In the genomic region with DNA sequence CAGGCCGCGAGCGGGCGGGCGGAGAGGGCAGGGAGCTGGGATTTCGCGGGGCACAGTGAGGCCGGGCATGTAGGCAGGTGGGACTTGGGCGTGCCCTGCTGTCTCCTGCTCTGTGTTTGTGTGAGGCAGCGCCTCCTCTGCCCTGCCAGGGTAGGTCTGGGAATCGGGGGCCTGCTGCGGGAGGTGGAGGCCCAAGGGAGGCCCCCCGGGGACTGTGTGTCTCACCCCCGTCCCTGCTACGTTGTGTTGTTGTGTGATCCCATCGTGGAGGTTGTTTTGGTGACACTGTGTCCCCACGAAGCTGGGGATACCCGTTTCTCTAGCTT, we compare ENCODE assay signal across 14 cellular contexts. TPM values are rescaled to one million over a fixed set of nuclear protein-coding genes. Genes with fewer than 3 reads are reported as not detected.
A peak's percentile ranks its signal among the peaks of the same experiment; 100 is the strongest.
DNase-seq lines count a peak whose midpoint lies in the region; ATAC-seq and TF ChIP-seq lines count a peak whose summit lies in the region.
"Had no signal": no experiment of that assay in that cellular context is flagged by ENCODE, and none has a peak within 500 bp of the region (broad histone marks: within the 10 kb centered on the region; RNA-seq: fewer than 3 reads in every experiment).

No MANE protein-coding gene starts in this region.

- H4K8ac ChIP-seq in H9 (replicated peaks; ENCODE audit: insufficient read length, low read depth, low read length) = no peak overlapping the region

- H3K27me3 ChIP-seq in cardiac muscle cell = peaks cover 32% of the 10 kb centered on the region
- peaks cover 27% of the 10 kb centered on the region for H3K27me3 ChIP-seq in hepatocyte
- H3K27me3 ChIP-seq in rectal smooth muscle tissue (ENCODE audit: control insufficient read depth, insufficient read depth, low read length) = peaks cover 5% of the 10 kb centered on the region
- H3K27me3 ChIP-seq in H9 (ENCODE audit: insufficient read depth, low read length) = no peaks in the 10 kb centered on the region; the same call in 1 of the 2 replicates
- no peaks in the 10 kb centered on the region for H3K27me3 ChIP-seq in CD4-positive, alpha-beta memory T cell (ENCODE audit: insufficient read depth, low read length)

- H3K4me1 Mint-ChIP-seq in H9 = peaks cover 40 to 55% of the 10 kb centered on the region in 2 experiments
- peaks cover 21 to 53% (median 37%) of the 10 kb centered on the region in 4 donors for H3K4me1 Mint-ChIP-seq in CD4-positive, alpha-beta memory T cell

- no peaks in the 10 kb centered on the region for H3K79me2 ChIP-seq in hepatocyte
- no peaks in the 10 kb centered on the region for H3K79me2 ChIP-seq in H9 (ENCODE audit: insufficient read depth, low read length)

- H2AK5ac ChIP-seq in H9 (ENCODE audit: insufficient read length, low read length) = no peak overlapping the region

- H3K36me3 ChIP-seq in cardiac muscle cell (no peaks in the 10 kb centered on the region), hepatocyte (replicated peaks; ENCODE audit: insufficient read depth, low read depth) (no peaks in the 10 kb centered on the region), rectal smooth muscle tissue (ENCODE audit: control insufficient read depth, insufficient read depth, low read length) (no peaks in the 10 kb centered on the region)
- no peaks in the 10 kb centered on the region for H3K36me3 ChIP-seq in CD4-positive, alpha-beta memory T cell (ENCODE audit: insufficient read depth, low read length)

- H2AFZ ChIP-seq in hepatocyte (no peak overlapping the region), H9 (ENCODE audit: low read length) (no peak overlapping the region)

- no peak overlapping the region for H3K14ac ChIP-seq in H9 (ENCODE audit: insufficient read depth, low read length)

- no peak overlapping the region for H3K27ac Mint-ChIP-seq in H9
- no peak overlapping the region for H3K27ac Mint-ChIP-seq in CD4-positive, alpha-beta memory T cell

- 81% methylated on average over 16 of the region's 18 CpGs for WGBS in hepatocyte (ENCODE audit: low lambda C conversion rate, missing lambda C conversion rate)
- WGBS in H9 (ENCODE audit: extremely low coverage, insufficient read length, low lambda C conversion rate) = no CpG with 5 or more reads among the region's 18 CpGs

- peaks cover 46% of the 10 kb centered on the region for H3K27me3 Mint-ChIP-seq in H9 (ENCODE audit: low read depth)
- no peaks in the 10 kb centered on the region for H3K27me3 Mint-ChIP-seq in CD4-positive, alpha-beta memory T cell

- ATAC-seq in Right ventricle myocardium inferior (no peak), HG03521 (IDR thresholded peaks at IDR 0.05; ENCODE audit: unreplicated experiment) (no peak), HG02678 (IDR thresholded peaks at IDR 0.05; ENCODE audit: unreplicated experiment) (no peak)

- no peak overlapping the region for H3T11ph ChIP-seq in H9 (ENCODE audit: low read length)

- H3K79me1 ChIP-seq in H9 (ENCODE audit: insufficient read depth, low read depth, low read length, poor library complexity, severe bottlenecking) = no peaks in the 10 kb centered on the region

- no peaks in the 10 kb centered on the region for H3K9me3 Mint-ChIP-seq in H9
- peaks cover 0 to 1% (median 0%) of the 10 kb centered on the region in 8 donors for H3K9me3 Mint-ChIP-seq in CD4-positive, alpha-beta memory T cell

- no peaks in the 10 kb centered on the region for H3K9me2 ChIP-seq in hepatocyte (replicated peaks; ENCODE audit: insufficient read depth)

- H3K4me3 Mint-ChIP-seq in H9 = no peak overlapping the region
- H3K4me3 Mint-ChIP-seq in CD4-positive, alpha-beta memory T cell = no peak overlapping the region

- H4K5ac ChIP-seq in H9 (ENCODE audit: insufficient read length, low read depth, low read length) = no peak overlapping the region

- intact Hi-C loops in Right ventricle myocardium inferior (cut with DNase I) = loop anchor here (1.0 kb wide), 1 partner anchor 15 kb away; no protein-coding TSS in a partner anchor
- intact Hi-C loops in CD4-positive, alpha-beta memory T cell (cut with micrococcal nuclease) = no loop called here

- H3K27ac ChIP-seq in cardiac muscle cell (peak overlapping the region; percentile 97), hepatocyte (peak overlapping the region; percentile 12), rectal smooth muscle tissue (ENCODE audit: low read depth, low read length) (peak overlapping the region; percentile 87), H9 (ENCODE audit: insufficient read length, low read depth, low read length) (no peak overlapping the region)
- H3K27ac ChIP-seq in CD4-positive, alpha-beta memory T cell (ENCODE audit: low read depth, low read length) = no peak overlapping the region

- H4K20me1 ChIP-seq in hepatocyte (ENCODE audit: insufficient read depth, poor library complexity, severe bottlenecking) (no peaks in the 10 kb centered on the region), H9 (ENCODE audit: control insufficient read depth, insufficient read depth, insufficient read length) (no peaks in the 10 kb centered on the region)

- CTCF ChIA-PET in CD4-positive, alpha-beta memory T cell (lab: Charles Lee; ENCODE audit: partially characterized antibody) = no interaction called here

- POLR2A ChIA-PET in CD4-positive, alpha-beta memory T cell (lab: Charles Lee; ENCODE audit: partially characterized antibody) = interaction anchor here (0.7 to 6.7 kb wide), 2 partner anchors 15 to 72 kb away, joined by 3 to 109 read pairs; a partner anchor contains a TSS

- H3K23ac ChIP-seq in H9 (ENCODE audit: insufficient read length, low read depth, low read length) = no peak overlapping the region

- H2BK12ac ChIP-seq in H9 (ENCODE audit: insufficient read length, low read depth, low read length) = no peak overlapping the region

- H3K9ac ChIP-seq in rectal smooth muscle tissue (ENCODE audit: low read length) = peak overlapping the region; percentile 32
- no peak overlapping the region for H3K9ac ChIP-seq in H9 (ENCODE audit: extremely low read depth, insufficient read length, low read length)

- no peak overlapping the region for H3K18ac ChIP-seq in H9 (ENCODE audit: insufficient read length, low read depth, low read length)

- peaks cover 0 to 3% (median 0%) of the 10 kb centered on the region in 3 experiments; a peak in 1 of 7 replicates for H3K36me3 Mint-ChIP-seq in H9 (ENCODE audit: insufficient read depth in 1 of 3, low read depth in 3 of 3)
- H3K36me3 Mint-ChIP-seq in CD4-positive, alpha-beta memory T cell = peaks cover 2 to 3% of the 10 kb centered on the region in 2 donors

- H3K56ac ChIP-seq in H9 (ENCODE audit: insufficient read length, low read depth, low read length) = no peak overlapping the region

- H2BK20ac ChIP-seq in H9 (ENCODE audit: low read depth, low read length, poor library complexity, severe bottlenecking) = no peak overlapping the region

- no peak overlapping the region for H2BK5ac ChIP-seq in H9 (ENCODE audit: insufficient read length, low read length)

- no peaks in the 10 kb centered on the region for H3K9me3 ChIP-seq in cardiac muscle cell (ENCODE audit: low read depth)
- no peaks in the 10 kb centered on the region for H3K9me3 ChIP-seq in hepatocyte (ENCODE audit: low read depth)
- no peaks in the 10 kb centered on the region for H3K9me3 ChIP-seq in H9 (ENCODE audit: control insufficient read depth, low read depth, low read length)
- H3K9me3 ChIP-seq in CD4-positive, alpha-beta memory T cell (ENCODE audit: control insufficient read depth in 1 of 2, low read length in 2 of 2) = no peaks in the 10 kb centered on the region

- H2BK120ac ChIP-seq in H9 (ENCODE audit: low read depth, low read length, poor library complexity, severe bottlenecking) = no peak overlapping the region

- H3K4ac ChIP-seq in H9 (ENCODE audit: low read depth, low read length) = no peak overlapping the region

- H3K4me1 ChIP-seq in cardiac muscle cell (ENCODE audit: low read depth) (peaks cover 44% of the 10 kb centered on the region), hepatocyte (ENCODE audit: insufficient read depth) (peaks cover 48% of the 10 kb centered on the region), rectal smooth muscle tissue (ENCODE audit: control insufficient read depth, insufficient read depth, low read length) (no peaks in the 10 kb centered on the region), H9 (ENCODE audit: insufficient read depth, low read length) (peaks cover 2% of the 10 kb centered on the region; the same call in 1 of the 2 replicates)
- H3K4me1 ChIP-seq in CD4-positive, alpha-beta memory T cell (ENCODE audit: insufficient read depth, low read length) = peaks cover 37% of the 10 kb centered on the region

- peak overlapping the region; percentile 62 for H3K4me2 ChIP-seq in hepatocyte
- H3K4me2 ChIP-seq in H9 (ENCODE audit: insufficient read depth, insufficient read length, low read length) = no peak overlapping the region

- TF ChIP-seq CTCF in cardiac muscle cell (IDR thresholded peaks at IDR 0.05; ENCODE audit: low read depth, low read length) (no peak), hepatocyte (IDR thresholded peaks at IDR 0.05; ENCODE audit: poor library complexity) (no peak), H9 (conservative IDR thresholded peaks at IDR 0.05) (no peak)

- peak overlapping the region; percentile 25 for H3K4me3 ChIP-seq in cardiac muscle cell
- no peak overlapping the region for H3K4me3 ChIP-seq in hepatocyte
- H3K4me3 ChIP-seq in rectal smooth muscle tissue (ENCODE audit: low read length) = peak overlapping the region; percentile 63
- H3K4me3 ChIP-seq in CD4-positive, alpha-beta memory T cell (ENCODE audit: low read length in 2 of 2) = no peak overlapping the region

- H4K91ac ChIP-seq in H9 (ENCODE audit: insufficient read length, low read depth, low read length) = no peak overlapping the region

- no peak overlapping the region for H2BK15ac ChIP-seq in H9 (ENCODE audit: low read depth, low read length)

- H3K23me2 ChIP-seq in H9 (ENCODE audit: insufficient read length, low read depth, low read length, poor library complexity, severe bottlenecking) = peaks cover 21% of the 10 kb centered on the region

- no peak for DNase-seq in cardiac muscle cell (ENCODE audit: low read depth in 1 of 2, low spot score in 1 of 2)
- DNase-seq in Right ventricle myocardium inferior (ENCODE audit: missing footprints) = no peak
- DNase-seq in hepatocyte (ENCODE audit: low spot score) = no peak
- DNase-seq in H9 = no peak
- DNase-seq in CD4-positive, alpha-beta memory T cell = no peak
- DNase-seq: activated T-cell treated with anti-CD3 and anti-CD28 coated beads for 4 hours; DMS53; NK-92 treated with Interleukin-12 subunit alpha and Interleukin-12 subunit beta, amount 100 ng/mL, for 24 hours had no signal

RNA-seq across cellular contexts. Expression of a gene that starts 1.0 kb away (rescaled TPM):
- total RNA-seq in cardiac muscle cell (105 and 154 TPM in 2 replicates), Right ventricle myocardium inferior (556 TPM), hepatocyte (2.9 and 7.5 TPM in 2 replicates), H9 (2021) (6.8 and 7.7 TPM in 2 replicates)
- polyA plus RNA-seq in cardiac muscle cell (268 and 314 TPM in 2 replicates), hepatocyte (18.5 and 22.0 TPM in 2 replicates)
- total RNA-seq in CD4-positive, alpha-beta memory T cell = 1 to 10 TPM; 3.6 to 4.4 TPM
- polyA plus RNA-seq in CD4-positive, alpha-beta memory T cell = 1 to 10 TPM in 1 of 2 donors, under 1 TPM in 1; 0.58 to 3.2 TPM
- total RNA-seq: SK-MEL-5 had no signal

RNA-seq across cellular contexts. Expression of a gene that starts 3.5 kb away (rescaled TPM):
- total RNA-seq in cardiac muscle cell (2.6 and 4.5 TPM in 2 replicates), Right ventricle myocardium inferior (not detected), hepatocyte (0.27 TPM in 1 of 2 replicates, not detected in the other), H9 (2021) (8.2 and 9.0 TPM in 2 replicates)
- polyA plus RNA-seq in cardiac muscle cell (3.5 and 5.0 TPM in 2 replicates), hepatocyte (0.22 and 0.46 TPM in 2 replicates)
- 10 to 100 TPM in 1 of 2 experiments, 1 to 10 TPM in 1; 9.6 to 10.1 TPM for total RNA-seq in CD4-positive, alpha-beta memory T cell
- 10 to 100 TPM in 1 of 2 donors, 1 to 10 TPM in 1; 5.5 to 11.1 TPM for polyA plus RNA-seq in CD4-positive, alpha-beta memory T cell
- total RNA-seq: SK-MEL-5 had no signal
- polyA plus RNA-seq: keratinocyte had no signal

RNA-seq across cellular contexts. Expression of a gene that starts 4.7 kb away (rescaled TPM):
- 42.0 and 45.5 TPM in 2 replicates for total RNA-seq in cardiac muscle cell
- polyA plus RNA-seq in cardiac muscle cell = 26.7 and 27.5 TPM in 2 replicates
- 10.0 TPM for total RNA-seq in Right ventricle myocardium inferior
- 2.4 and 6.3 TPM in 2 replicates for total RNA-seq in hepatocyte
- polyA plus RNA-seq in hepatocyte = 5.2 and 8.8 TPM in 2 replicates
- 2.6 and 3.2 TPM in 2 replicates for total RNA-seq in H9 (2021)
- total RNA-seq in CD4-positive, alpha-beta memory T cell = under 1 TPM; 0.72 to 0.81 TPM
- polyA plus RNA-seq in CD4-positive, alpha-beta memory T cell = not detected

RNA-seq across cellular contexts. Expression of a gene that starts 15.0 kb away (rescaled TPM):
- total RNA-seq in cardiac muscle cell = 12.2 and 14.5 TPM in 2 replicates
- 11.3 and 19.3 TPM in 2 replicates for polyA plus RNA-seq in cardiac muscle cell
- 23.5 TPM for total RNA-seq in Right ventricle myocardium inferior
- total RNA-seq in hepatocyte = 36.4 and 42.8 TPM in 2 replicates
- polyA plus RNA-seq in hepatocyte = 81.1 and 90.2 TPM in 2 replicates
- 83.7 and 100 TPM in 2 replicates for total RNA-seq in H9 (2021)
- total RNA-seq in CD4-positive, alpha-beta memory T cell = 100 to 1,000 TPM; 473 to 484 TPM
- polyA plus RNA-seq in CD4-positive, alpha-beta memory T cell = 100 to 1,000 TPM; 452 to 833 TPM

RNA-seq across cellular contexts. Expression of a gene that starts 24.0 kb away (rescaled TPM):
- not detected in 2 replicates for total RNA-seq in cardiac muscle cell
- 0.35 TPM in 1 of 2 replicates, not detected in the other for polyA plus RNA-seq in cardiac muscle cell
- total RNA-seq in Right ventricle myocardium inferior = 2.3 TPM
- total RNA-seq in hepatocyte = 225 and 235 TPM in 2 replicates
- 491 and 542 TPM in 2 replicates for polyA plus RNA-seq in hepatocyte
- total RNA-seq in H9 (2021) = 1.5 TPM in 2 replicates
- not detected for total RNA-seq in CD4-positive, alpha-beta memory T cell
- polyA plus RNA-seq in CD4-positive, alpha-beta memory T cell = not detected
- total RNA-seq: posterior vena cava, SK-MEL-5 had no signal

Comparison
In these comparisons a context has a peak if more than half of its experiments do, and no peak if none do; other contexts are left out.
1. H3K27ac ChIP-seq: peak in cardiac muscle cell (single experiment), hepatocyte (single experiment) and rectal smooth muscle tissue (single experiment); none in H9 (single experiment) and CD4-positive, alpha-beta memory T cell (single experiment).
2. H3K4me3 ChIP-seq: peak in cardiac muscle cell (single experiment) and rectal smooth muscle tissue (single experiment); none in hepatocyte (single experiment) and CD4-positive, alpha-beta memory T cell (0 of 2).
3. RNA of a gene that starts 1.0 kb away (total RNA-seq): 556 TPM in Right ventricle myocardium inferior (single experiment) and 105 to 154 TPM in cardiac muscle cell; 6.8 to 7.7 TPM in H9, 3.6 to 4.4 TPM in CD4-positive, alpha-beta memory T cell and 2.9 to 7.5 TPM in hepatocyte; every median in the first group is over 10 times any median in the second.